ENCODE assay signal across 24 cellular contexts in genomic region chr1:79568411-79568810, GRCh38.
DNase-seq lines count a peak whose midpoint lies in the region; ATAC-seq, FAIRE-seq and TF ChIP-seq lines count a peak whose summit lies in the region.
"Had no signal": no experiment of that assay in that cellular context is flagged by ENCODE, and none has a peak within 500 bp of the region (broad histone marks: within the 10 kb centered on the region; RNA-seq: fewer than 3 reads in every experiment).

No MANE protein-coding gene starts in this region.

- DNase-seq in MCF 10A (ENCODE audit: unreplicated experiment) = peak; percentile 63
- DNase-seq in breast epithelium (ENCODE audit: low spot score in 2 of 2) = no peak
- peak; percentile 52 for DNase-seq in bronchial epithelial cell (ENCODE audit: low read depth)
- DNase-seq in foreskin keratinocyte = peak; percentile 34 to 53
- no peak for DNase-seq in COR-L47 (lab: John Stamatoyannopoulos, UW)
- DNase-seq in stimulated activated naive CD8-positive, alpha-beta T cell treated with anti-CD3 and anti-CD28 coated beads, Interleukin-15, Interleukin-2, amounts not matched to agents 100 U/mL and 50 U/mL, for 24 hours = no peak
- no peak for DNase-seq in NCI-H524 treated with DMSO at 0.1 percent for 48 hours (lab: John Stamatoyannopoulos, UW)
- no peak for DNase-seq in PC-9
- DNase-seq: activated CD4-positive, alpha-beta memory T cell treated with anti-CD3 and anti-CD28 coated beads, Interleukin-2, amount 10 ng/mL, durations not matched to agents 7 days and 5 days; activated gamma-delta T cell; NCI-H1694 treated with DMSO at 0.1 percent for 48 hours; NCI-H2171 treated with DMSO at 0.1 percent for 48 hours; Right ventricle myocardium superior; spleen; stimulated activated CD4-positive, alpha-beta T cell treated with anti-CD3 and anti-CD28 coated beads, Interleukin-4, amount 100 ng/mL, for 1 hour; stimulated activated naive CD4-positive, alpha-beta T cell treated with Interleukin-2 at 50 U/mL for 16 hours; SW 1271; thyroid gland had no signal

- no peaks in the 10 kb centered on the region for H3K27me3 ChIP-seq in breast epithelium
- H3K27me3 ChIP-seq in bronchial epithelial cell (ENCODE audit: control insufficient read depth, insufficient read depth, low read length) = no peaks in the 10 kb centered on the region
- H3K27me3 ChIP-seq in foreskin keratinocyte = no peaks in the 10 kb centered on the region
- H3K27me3 ChIP-seq in PC-9 (ENCODE audit: insufficient read depth, low read depth) = no peaks in the 10 kb centered on the region
- H3K27me3 ChIP-seq: cardiac muscle cell, neutrophil, spleen, thyroid gland had no signal

- POLR2A ChIA-PET in MCF 10A (lab: Yijun Ruan, JAX) (interaction anchor here (0.6 kb wide), 1 partner anchor 933 kb away, joined by 3 read pairs; no protein-coding TSS in a partner anchor), PC-9 (lab: Charles Lee; ENCODE audit: unreplicated experiment) (no interaction called here)

- TF ChIP-seq CTCF in MCF 10A (IDR thresholded peaks at IDR 0.05; ENCODE audit: unreplicated experiment) (no peak), breast epithelium (IDR thresholded peaks at IDR 0.05) (no peak), bronchial epithelial cell (IDR thresholded peaks at IDR 0.05; ENCODE audit: insufficient read depth, low read length, severe bottlenecking) (no peak), foreskin keratinocyte (conservative IDR thresholded peaks at IDR 0.05) (no peak), PC-9 (conservative IDR thresholded peaks at IDR 0.05) (no peak)

- TF ChIP-seq POLR2A in breast epithelium (IDR thresholded peaks at IDR 0.05) = no peak

- H3F3A ChIP-seq in PC-9 (ENCODE audit: insufficient read depth, low read depth) = no peaks in the 10 kb centered on the region

- no peak overlapping the region for H3K4me3 Mint-ChIP-seq in MCF 10A (ENCODE audit: unreplicated experiment)
- H3K4me3 Mint-ChIP-seq: activated CD4-positive, alpha-beta memory T cell treated with anti-CD3 and anti-CD28 coated beads, Interleukin-2, amount 10 ng/mL, durations not matched to agents 7 days and 5 days had no signal

- H3K27ac ChIP-seq in breast epithelium (no peak overlapping the region), foreskin keratinocyte (no peak overlapping the region), PC-9 (no peak overlapping the region)
- H3K27ac ChIP-seq: cardiac muscle cell, neutrophil, spleen, thyroid gland had no signal

- no peaks in the 10 kb centered on the region for H3K79me2 ChIP-seq in PC-9 (ENCODE audit: low read depth)

- FAIRE-seq in bronchial epithelial cell (lab: Jason Lieb, UNC) = no peak
- FAIRE-seq: A204.1, endothelial cell of umbilical vein had no signal

- no peaks in the 10 kb centered on the region for H3K9me3 ChIP-seq in breast epithelium
- no peaks in the 10 kb centered on the region for H3K9me3 ChIP-seq in PC-9 (ENCODE audit: insufficient read depth, low read depth)
- H3K9me3 ChIP-seq: HAP-1, neutrophil, thyroid gland had no signal

- no peak for ATAC-seq in foreskin keratinocyte
- ATAC-seq in stimulated activated naive CD8-positive, alpha-beta T cell treated with anti-CD3 and anti-CD28 coated beads, Interleukin-15, Interleukin-2, amounts not matched to agents 100 U/mL and 50 U/mL, for 24 hours = no peak
- ATAC-seq: activated CD4-positive, CD25-positive, alpha-beta regulatory T cell treated with anti-CD3 and anti-CD28 coated beads, Interleukin-2, amount 50 U/mL, for 24 hours had no signal

- H3K36me3 ChIP-seq in breast epithelium = no peaks in the 10 kb centered on the region
- H3K36me3 ChIP-seq in bronchial epithelial cell (ENCODE audit: control insufficient read depth, insufficient read depth, low read length) = no peaks in the 10 kb centered on the region
- H3K36me3 ChIP-seq in PC-9 (ENCODE audit: low read depth) = no peaks in the 10 kb centered on the region
- H3K36me3 ChIP-seq: cardiac muscle cell, HAP-1, neutrophil, spleen, thyroid gland had no signal

- H3K4me2 ChIP-seq in PC-9 = no peak overlapping the region

- no peaks in the 10 kb centered on the region for H3K9me2 ChIP-seq in PC-9 (ENCODE audit: insufficient read depth)

- H3K4me1 Mint-ChIP-seq in MCF 10A (ENCODE audit: insufficient read depth, unreplicated experiment) = peaks cover 10% of the 10 kb centered on the region
- H3K4me1 Mint-ChIP-seq: activated CD4-positive, alpha-beta memory T cell treated with anti-CD3 and anti-CD28 coated beads, Interleukin-2, amount 10 ng/mL, durations not matched to agents 7 days and 5 days had no signal

- H3K4me1 ChIP-seq in breast epithelium = no peaks in the 10 kb centered on the region
- H3K4me1 ChIP-seq in foreskin keratinocyte = no peaks in the 10 kb centered on the region
- H3K4me1 ChIP-seq in PC-9 (replicated peaks; ENCODE audit: insufficient read depth) = no peaks in the 10 kb centered on the region
- H3K4me1 ChIP-seq: HAP-1, spleen, thyroid gland had no signal

- H3K27me3 Mint-ChIP-seq in MCF 10A (ENCODE audit: insufficient read depth, unreplicated experiment) = no peaks in the 10 kb centered on the region
- H3K27me3 Mint-ChIP-seq: activated CD4-positive, alpha-beta memory T cell treated with anti-CD3 and anti-CD28 coated beads, Interleukin-2, amount 10 ng/mL, durations not matched to agents 7 days and 5 days had no signal

- H3K27ac Mint-ChIP-seq in MCF 10A (ENCODE audit: low read depth, unreplicated experiment) = peak overlapping the region; percentile 90
- H3K27ac Mint-ChIP-seq: activated CD4-positive, alpha-beta memory T cell treated with anti-CD3 and anti-CD28 coated beads, Interleukin-2, amount 10 ng/mL, durations not matched to agents 7 days and 5 days had no signal

- H3K4me3 ChIP-seq in breast epithelium = no peak overlapping the region
- H3K4me3 ChIP-seq in bronchial epithelial cell (ENCODE audit: low read depth, low read length) = no peak overlapping the region
- no peak overlapping the region for H3K4me3 ChIP-seq in PC-9
- H3K4me3 ChIP-seq: cardiac muscle cell, HAP-1, spleen, thyroid gland had no signal

- intact Hi-C loops in MCF 10A (cut with micrococcal nuclease) (no loop called here), breast epithelium (cut with DNase I; ENCODE audit: low total_unique reads) (no loop called here), PC-9 (cut with micrococcal nuclease; ENCODE audit: unreplicated experiment) (no loop called here)

- H2AFZ ChIP-seq in PC-9 = no peak overlapping the region

- CTCF ChIA-PET in MCF 10A (lab: Yijun Ruan, JAX) = interaction anchor here (0.6 to 0.9 kb wide), 2 partner anchors 11 to 609 kb away, joined by 3 to 4 read pairs; no protein-coding TSS in a partner anchor
- CTCF ChIA-PET in PC-9 (lab: Charles Lee) = no interaction called here

- no TSS peak for BruUV-seq in MCF 10A (replicated peaks; lab: Mats Ljungman, UMichigan)
- BruUV-seq in PC-9 (replicated peaks; lab: Mats Ljungman, UMichigan) = no TSS peak

- H4K20me1 ChIP-seq in PC-9 (ENCODE audit: insufficient read depth) = no peaks in the 10 kb centered on the region

- H3K36me3 Mint-ChIP-seq in MCF 10A (ENCODE audit: insufficient read depth, unreplicated experiment) = no peaks in the 10 kb centered on the region

- H3K9me3 Mint-ChIP-seq in MCF 10A (ENCODE audit: unreplicated experiment) = no peaks in the 10 kb centered on the region
- H3K9me3 Mint-ChIP-seq: activated CD4-positive, alpha-beta memory T cell treated with anti-CD3 and anti-CD28 coated beads, Interleukin-2, amount 10 ng/mL, durations not matched to agents 7 days and 5 days had no signal

Comparison
In these comparisons a context has a peak if more than half of its experiments do, and no peak if none do; other contexts are left out.
1. DNase-seq: peak in MCF 10A (single experiment), bronchial epithelial cell (single experiment) and foreskin keratinocyte (2 of 2); none in breast epithelium (0 of 2), COR-L47 (single experiment), stimulated activated naive CD8-positive, alpha-beta T cell treated with anti-CD3 and anti-CD28 coated beads, Interleukin-15, Interleukin-2, amounts not matched to agents 100 U/mL and 50 U/mL, for 24 hours (single experiment), NCI-H524 treated with DMSO at 0.1 percent for 48 hours (single experiment) and PC-9 (0 of 2).